20 cellular contexts compared by ENCODE assay signal in the genomic region with DNA sequence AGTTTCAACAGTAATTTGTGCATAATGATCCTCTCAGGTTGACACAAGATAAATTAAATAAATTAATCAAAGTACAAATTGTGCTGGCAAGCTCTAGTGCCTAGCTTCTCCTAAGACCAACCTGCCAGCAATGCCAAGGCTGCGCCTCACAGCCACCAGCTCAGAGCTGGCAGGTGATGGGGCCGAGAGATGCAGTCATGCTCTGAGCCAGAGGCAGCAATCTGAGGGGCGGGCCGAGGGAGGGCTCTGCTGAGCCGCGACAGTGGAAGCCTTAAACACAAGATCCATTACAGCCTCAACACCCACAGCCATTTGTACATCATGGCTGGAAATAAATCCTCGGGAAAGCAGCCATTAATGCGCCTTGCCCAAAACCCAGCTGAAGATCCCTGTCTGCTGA.
"Had no signal": no experiment of that assay in that cellular context is flagged by ENCODE, and none has a peak within 500 bp of the region (broad histone marks: within the 10 kb centered on the region; RNA-seq: fewer than 3 reads in every experiment).

No MANE protein-coding gene starts in this region.

- H3K27me3 Mint-ChIP-seq: activated T-cell treated with anti-CD3 and anti-CD28 coated beads, Interleukin-2, amount 50 U/mL, for 24 hours; activated T-helper 17 cell treated with anti-CD3 and anti-CD28 coated beads, Interleukin-2, amount 50 U/mL, for 72 hours; brain; naive thymus-derived CD4-positive, alpha-beta T cell; stimulated activated naive CD8-positive, alpha-beta T cell treated with anti-CD3 and anti-CD28 coated beads, Interleukin-15, Interleukin-2, amounts not matched to agents 100 ng/mL and 50 ng/mL, for 24 hours had no signal

- DNase-seq: activated CD4-positive, alpha-beta T cell treated with anti-CD3 and anti-CD28 coated beads, Interleukin-2, amount 50 U/mL, for 4 hours; activated CD8-positive, alpha-beta memory T cell treated with anti-CD3 and anti-CD28 coated beads for 24 hours; activated CD8-positive, alpha-beta memory T cell treated with anti-CD3 and anti-CD28 coated beads, Interleukin-2, amount 50 U/mL, for 4 hours; activated T-cell treated with anti-CD3 and anti-CD28 coated beads, Interleukin-2, amount 50 U/mL, for 24 hours; aorta; central memory CD4-positive, alpha-beta T cell; colonic mucosa; left colon; naive thymus-derived CD4-positive, alpha-beta T cell; ovary; stimulated activated CD4-positive, alpha-beta T cell treated with anti-CD3 and anti-CD28 coated beads, Interleukin-12 subunit alpha, Interleukin-12 subunit beta, amount 100 ng/mL, for 4 hours; stimulated activated CD4-positive, alpha-beta T cell treated with anti-CD3 and anti-CD28 coated beads, Interleukin-4, amount 100 ng/mL, for 4 hours; T-helper 1 cell; thyroid gland; upper lobe of right lung had no signal

- H3K27ac Mint-ChIP-seq: activated naive CD4-positive, alpha-beta T cell treated with anti-CD3 and anti-CD28 coated beads, Interleukin-2, amount 50 U/mL, for 72 hours; activated T-cell treated with anti-CD3 and anti-CD28 coated beads, Interleukin-2, amount 50 U/mL, for 24 hours; activated T-helper 17 cell treated with anti-CD3 and anti-CD28 coated beads, Interleukin-2, amount 50 U/mL, for 72 hours; brain; naive thymus-derived CD4-positive, alpha-beta T cell; stimulated activated naive CD8-positive, alpha-beta T cell treated with anti-CD3 and anti-CD28 coated beads, Interleukin-15, Interleukin-2, amounts not matched to agents 100 ng/mL and 50 ng/mL, for 24 hours; WTC11 had no signal

- H3K4me3 Mint-ChIP-seq: activated T-cell treated with anti-CD3 and anti-CD28 coated beads, Interleukin-2, amount 50 U/mL, for 24 hours; activated T-helper 17 cell treated with anti-CD3 and anti-CD28 coated beads, Interleukin-2, amount 50 U/mL, for 72 hours; brain; naive thymus-derived CD4-positive, alpha-beta T cell; stimulated activated naive CD8-positive, alpha-beta T cell treated with anti-CD3 and anti-CD28 coated beads, Interleukin-15, Interleukin-2, amounts not matched to agents 100 ng/mL and 50 ng/mL, for 24 hours; WTC11 had no signal
